ENCODE assay signal across 33 cellular contexts in the genomic region with DNA sequence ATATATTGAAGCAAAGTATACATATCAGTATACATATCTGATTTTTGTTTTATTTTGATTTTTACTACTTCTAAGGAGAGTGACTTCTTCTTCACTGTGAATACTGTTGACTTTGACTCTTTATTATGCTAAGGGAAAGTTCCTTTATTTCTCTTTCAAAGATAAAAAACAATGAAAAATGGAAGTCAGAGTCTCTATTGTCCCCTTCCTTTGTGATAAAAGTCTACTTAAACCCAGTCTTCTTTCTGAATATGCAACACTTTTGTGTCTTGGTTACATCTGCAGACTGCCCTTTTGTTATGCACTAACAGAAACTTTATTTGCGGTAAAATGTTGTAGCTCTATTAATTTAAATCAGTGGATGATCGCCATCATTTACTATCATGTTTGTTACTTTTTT. TPM values are rescaled to one million over a fixed set of nuclear protein-coding genes. Genes with fewer than 3 reads are reported as not detected.
"Had no signal": no experiment of that assay in that cellular context is flagged by ENCODE, and none has a peak within 500 bp of the region (broad histone marks: within the 10 kb centered on the region; RNA-seq: fewer than 3 reads in every experiment).

No MANE protein-coding gene starts in this region.

- H3K27me3 ChIP-seq: left lung, pancreas, sigmoid colon, suprapubic skin, tibial artery, upper lobe of right lung had no signal

- H3K4me1 ChIP-seq: heart left ventricle, left lung, lower lobe of right lung, pancreas, prostate gland, sigmoid colon, suprapubic skin, tibial artery, upper lobe of right lung had no signal

- H3K4me3 Mint-ChIP-seq: naive thymus-derived CD8-positive, alpha-beta T cell; stimulated activated naive CD8-positive, alpha-beta T cell treated with anti-CD3 and anti-CD28 coated beads, Interleukin-15, Interleukin-2, amounts not matched to agents 100 ng/mL and 50 ng/mL, for 24 hours had no signal

- H3K9me3 Mint-ChIP-seq: immature natural killer cell; naive thymus-derived CD8-positive, alpha-beta T cell; stimulated activated naive CD8-positive, alpha-beta T cell treated with anti-CD3 and anti-CD28 coated beads, Interleukin-15, Interleukin-2, amounts not matched to agents 100 ng/mL and 50 ng/mL, for 24 hours had no signal

- H3K36me3 ChIP-seq: heart left ventricle, left lung, lower lobe of right lung, pancreas, prostate gland, sigmoid colon, suprapubic skin, thoracic aorta, tibial artery, upper lobe of right lung had no signal

- H3K27me3 Mint-ChIP-seq: naive thymus-derived CD8-positive, alpha-beta T cell; stimulated activated naive B cell treated with anti-CD40 and anti-IgM and Interleukin-4, amounts not matched to agents 10 μg/mL and 1 μg/mL and 100 μg/mL, for 72 hours; stimulated activated naive CD8-positive, alpha-beta T cell treated with anti-CD3 and anti-CD28 coated beads, Interleukin-15, Interleukin-2, amounts not matched to agents 100 ng/mL and 50 ng/mL, for 24 hours had no signal

- ATAC-seq: heart left ventricle; left colon; left lung; lower lobe of right lung; mucosa of descending colon; naive thymus-derived CD8-positive, alpha-beta T cell; pancreas; right cardiac atrium; stimulated activated naive B cell treated with anti-CD40 and anti-IgM and Interleukin-4, amounts not matched to agents 10 μg/mL and 1 μg/mL and 100 μg/mL, for 72 hours; upper lobe of right lung had no signal

- DNase-seq: heart left ventricle; hypothalamus; immature natural killer cell; kidney; left colon; left lung; lower lobe of right lung; mammary epithelial cell; midbrain; mucosa of descending colon; naive thymus-derived CD8-positive, alpha-beta T cell; nucleus accumbens; pancreas; posterior cingulate gyrus; retina; right cardiac atrium; sigmoid colon; stimulated activated CD4-positive, alpha-beta T cell treated with anti-CD3 and anti-CD28 coated beads, Interleukin-1b, Interleukin-23, amount 100 ng/mL, for 48 hours; stimulated activated CD4-positive, alpha-beta T cell treated with anti-CD3 and anti-CD28 coated beads, Interleukin-2, amount 100 ng/mL, for 48 hours; stimulated activated CD4-positive, alpha-beta T cell treated with anti-CD3 and anti-CD28 coated beads, Interleukin-4, amount 100 ng/mL, for 4 hours; stimulated activated CD8-positive, alpha-beta memory T cell treated with anti-CD3 and anti-CD28 coated beads, Interleukin-4, amount 100 ng/mL, for 48 hours; stimulated activated naive B cell treated with anti-CD40 and anti-IgM and Interleukin-4, amounts not matched to agents 10 μg/mL and 1 μg/mL and 100 μg/mL, for 72 hours; tibial artery; trophoblast cell; upper lobe of right lung had no signal

- H3K27ac ChIP-seq: heart left ventricle, left lung, lower lobe of right lung, pancreas, prostate gland, sigmoid colon, suprapubic skin, thoracic aorta, tibial artery, upper lobe of right lung had no signal

- H3K27ac Mint-ChIP-seq: immature natural killer cell; stimulated activated naive CD8-positive, alpha-beta T cell treated with anti-CD3 and anti-CD28 coated beads, Interleukin-15, Interleukin-2, amounts not matched to agents 100 ng/mL and 50 ng/mL, for 24 hours had no signal

- FAIRE-seq: islet of Langerhans, kidney, pancreas, urothelium cell line had no signal

- H3K4me3 ChIP-seq: heart left ventricle, left lung, lower lobe of right lung, mucosa of descending colon, pancreas, prostate gland, sigmoid colon, smooth muscle cell, suprapubic skin, thoracic aorta, tibial artery, upper lobe of right lung had no signal

- H3K9me3 ChIP-seq: heart left ventricle, left lung, lower lobe of right lung, mucosa of descending colon, pancreas, prostate gland, sigmoid colon, thoracic aorta, tibial artery, upper lobe of right lung had no signal

RNA-seq across cellular contexts. Expression of gene PARP15, which starts 13.1 kb away (rescaled TPM):
- total RNA-seq: mammary epithelial cell, smooth muscle cell had no signal
- polyA plus RNA-seq: neural cell had no signal

RNA-seq across cellular contexts. Expression of gene DTX3L, which starts 26.4 kb away (rescaled TPM):
- polyA plus RNA-seq: neural cell had no signal

RNA-seq across cellular contexts. Expression of gene PARP9, which starts 26.5 kb away (rescaled TPM):
- polyA plus RNA-seq: neural cell had no signal
